1 cellular context compared by ENCODE assay signal in genomic region chr14:33342299-33342974, GRCh38.
TF ChIP-seq lines count a peak whose summit lies in the region.

No MANE protein-coding gene starts in this region.

TF ChIP-seq in GM23338, 12 proteins besides CTCF, POLR2A, EP300 and RAD21 (continued from another document):
- TF ChIP-seq ZNF462 (CRISPR knock-in tag; IDR thresholded peaks at IDR 0.05) (no peak), ZNF114 (CRISPR knock-in tag; IDR thresholded peaks at IDR 0.05) (no peak), EZH2phosphoT487 (IDR thresholded peaks at IDR 0.05; ENCODE audit: unreplicated experiment) (no peak), NANOG (IDR thresholded peaks at IDR 0.05; ENCODE audit: borderline replicate concordance) (no peak)
